ENCODE assay signal across 22 cellular contexts in genomic region chr7:33558961-33559710, GRCh38.
DNase-seq lines count a peak whose midpoint lies in the region; ATAC-seq, FAIRE-seq and TF ChIP-seq lines count a peak whose summit lies in the region.
"Had no signal": no experiment of that assay in that cellular context is flagged by ENCODE, and none has a peak within 500 bp of the region (broad histone marks: within the 10 kb centered on the region; RNA-seq: fewer than 3 reads in every experiment).

No MANE protein-coding gene starts in this region.

- H3K27ac Mint-ChIP-seq in type B pancreatic cell: no peak overlapping the region
- H3K27ac Mint-ChIP-seq: B cell, CD14-positive monocyte had no signal

- H3K9me3 Mint-ChIP-seq in type B pancreatic cell: no peaks in the 10 kb centered on the region

- FAIRE-seq in HTR-8/SVneo (lab: Jason Lieb, UNC): no peak

- intact Hi-C loops in A673 (cut with micrococcal nuclease; ENCODE audit: unreplicated experiment): no loop called here

- H3K4me3 ChIP-seq in A673 (ENCODE audit: low read depth, low read length, poor library complexity, severe bottlenecking): no peak overlapping the region
- no peak overlapping the region for H3K4me3 ChIP-seq in fibroblast of villous mesenchyme (ENCODE audit: low read depth, low read length)
- H3K4me3 ChIP-seq: GM23248, HAP-1, MG63 had no signal

- POLR2A ChIA-PET in A673 (lab: Charles Lee; ENCODE audit: low non-redundant PET): no interaction called here

- H3K9me3 ChIP-seq in A673 (ENCODE audit: low read depth, low read length, poor library complexity, severe bottlenecking): no peaks in the 10 kb centered on the region
- H3K9me3 ChIP-seq: HAP-1, MG63 had no signal

- H3K36me3 Mint-ChIP-seq in type B pancreatic cell: peaks cover 4% of the 10 kb centered on the region
- H3K36me3 Mint-ChIP-seq: CD14-positive monocyte had no signal

- CTCF ChIA-PET in A673 (lab: Charles Lee): no interaction called here

- no peak overlapping the region for H3K4me3 Mint-ChIP-seq in type B pancreatic cell
- H3K4me3 Mint-ChIP-seq: B cell, CD14-positive monocyte had no signal

- no peaks in the 10 kb centered on the region for H3K27me3 Mint-ChIP-seq in type B pancreatic cell
- H3K27me3 Mint-ChIP-seq: B cell had no signal

- H3K4me1 ChIP-seq in A673 (ENCODE audit: insufficient read depth, low read length, poor library complexity, severe bottlenecking): no peaks in the 10 kb centered on the region
- H3K4me1 ChIP-seq: HAP-1 had no signal

- no peaks in the 10 kb centered on the region for H3K36me3 ChIP-seq in A673 (ENCODE audit: insufficient read depth, low read length, poor library complexity, severe bottlenecking)
- H3K36me3 ChIP-seq: HAP-1, MG63 had no signal

- no peaks in the 10 kb centered on the region for H3K4me1 Mint-ChIP-seq in type B pancreatic cell (ENCODE audit: unreplicated experiment)
- H3K4me1 Mint-ChIP-seq: B cell, CD14-positive monocyte had no signal

- no TSS peak for BruUV-seq in A673 (replicated peaks; lab: Mats Ljungman, UMichigan)

- peak; percentile 55 for DNase-seq in A673 (ENCODE audit: low spot score)
- peak; percentile 12 for DNase-seq in NCI-H1092 (lab: John Stamatoyannopoulos, UW)
- DNase-seq in NCI-H2107 treated with DMSO at 0.1 percent for 48 hours (lab: John Stamatoyannopoulos, UW; ENCODE audit: unreplicated experiment): peak; percentile 66
- peak; percentile 21 for DNase-seq in fibroblast of villous mesenchyme (ENCODE audit: low read depth)
- DNase-seq in midbrain (lab: John Stamatoyannopoulos, UW): no peak
- no peak for DNase-seq in type B pancreatic cell (ENCODE audit: extremely low spot score, unreplicated experiment)
- DNase-seq in HTR-8/SVneo (ENCODE audit: insufficient read length, low spot score): no peak
- DNase-seq: 8988T, EL, GM23248, Kasumi-1, MG63, NCI-H146, NCI-H2081, NCI-H226, NCI-H510A treated with DMSO at 0.1 percent for 48 hours, OCI-M1 had no signal

- no peaks in the 10 kb centered on the region for H3K27me3 ChIP-seq in A673 (replicated peaks; ENCODE audit: insufficient read depth, low read depth, low read length, poor library complexity)
- H3K27me3 ChIP-seq: MG63 had no signal

- TF ChIP-seq CTCF in A673 (conservative IDR thresholded peaks at IDR 0.05; ENCODE audit: low read depth, low read length) (no peak), fibroblast of villous mesenchyme (IDR thresholded peaks at IDR 0.05; ENCODE audit: insufficient read depth, low read depth, low read length) (no peak), type B pancreatic cell (conservative IDR thresholded peaks at IDR 0.05) (no peak)

- no peak for ATAC-seq in GM18870 (IDR thresholded peaks at IDR 0.05; ENCODE audit: unreplicated experiment)
- ATAC-seq: Right ventricle myocardium inferior had no signal

- no peak overlapping the region for H3K27ac ChIP-seq in A673 (ENCODE audit: low read depth, low read length, poor library complexity, severe bottlenecking)
- H3K27ac ChIP-seq: GM23248 had no signal

Comparison
In these comparisons a context has a peak if more than half of its experiments do, and no peak if none do; other contexts are left out.
1. DNase-seq: peak in A673 (single experiment), NCI-H1092 (single experiment), NCI-H2107 treated with DMSO at 0.1 percent for 48 hours (single experiment) and fibroblast of villous mesenchyme (single experiment); none in midbrain (single experiment), type B pancreatic cell (single experiment) and HTR-8/SVneo (single experiment).